1 cellular context compared by ENCODE assay signal in genomic region chr3:194520682-194521162, GRCh38.
TF ChIP-seq lines count a peak whose summit lies in the region.
"Not testable (repeated sequence)": the region's sequence is repeated elsewhere in the genome, so short reads cannot be mapped to it uniquely, and the experiment has no call there.

No MANE protein-coding gene starts in this region.

TF ChIP-seq in HepG2, 621 proteins besides CTCF, POLR2A, EP300 and RAD21 (continued from another document):
- not testable (repeated sequence) for TF ChIP-seq SOX6, LCORL (IDR thresholded peaks at IDR 0.05)
- 0 out of 2 replicates have a peak, but pooled peaks have one; percentile 43 for TF ChIP-seq SOX6 (CRISPR knock-in tag; IDR thresholded peaks at IDR 0.05)
- TF ChIP-seq ZNF747 (CRISPR knock-in tag; IDR thresholded peaks at IDR 0.05; ENCODE audit: borderline replicate concordance) = 0 out of 2 replicates have a peak, but pooled peaks have one; percentile 13
- TF ChIP-seq SOX5 (CRISPR knock-in tag; IDR thresholded peaks at IDR 0.05; ENCODE audit: borderline replicate concordance) = peak; percentile 19; the same call in 1 of the 2 replicates
- TF ChIP-seq ZNF644 (CRISPR knock-in tag; IDR thresholded peaks at IDR 0.05; ENCODE audit: low read depth) = peak; percentile 42
- TF ChIP-seq HMG20A (CRISPR knock-in tag; IDR thresholded peaks at IDR 0.05; ENCODE audit: borderline replicate concordance) = 0 out of 2 replicates have a peak, but pooled peaks have one; percentile 16
- TF ChIP-seq ZNF772 (CRISPR knock-in tag; IDR thresholded peaks at IDR 0.05) = 0 out of 2 replicates have a peak, but pooled peaks have one; percentile 10
- TF ChIP-seq AHDC1 (CRISPR knock-in tag; IDR thresholded peaks at IDR 0.05; ENCODE audit: borderline replicate concordance) = 0 out of 2 replicates have a peak, but pooled peaks have one; percentile 27
- peak; percentile 32; the same call in 1 of the 2 replicates for TF ChIP-seq ARID5B (CRISPR knock-in tag; IDR thresholded peaks at IDR 0.05)
- peak; percentile 36; the same call in 1 of the 2 replicates for TF ChIP-seq PAXIP1 (CRISPR knock-in tag; conservative IDR thresholded peaks at IDR 0.05)
- TF ChIP-seq LCORL (CRISPR knock-in tag; IDR thresholded peaks at IDR 0.05) = peak; percentile 37; the same call in 1 of the 2 replicates
- TF ChIP-seq HDAC1 (CRISPR knock-in tag; IDR thresholded peaks at IDR 0.05) = peak; percentile 46; the same call in 1 of the 2 replicates
